Comparison of ENCODE assay signal across 9 cellular contexts in the genomic region with DNA sequence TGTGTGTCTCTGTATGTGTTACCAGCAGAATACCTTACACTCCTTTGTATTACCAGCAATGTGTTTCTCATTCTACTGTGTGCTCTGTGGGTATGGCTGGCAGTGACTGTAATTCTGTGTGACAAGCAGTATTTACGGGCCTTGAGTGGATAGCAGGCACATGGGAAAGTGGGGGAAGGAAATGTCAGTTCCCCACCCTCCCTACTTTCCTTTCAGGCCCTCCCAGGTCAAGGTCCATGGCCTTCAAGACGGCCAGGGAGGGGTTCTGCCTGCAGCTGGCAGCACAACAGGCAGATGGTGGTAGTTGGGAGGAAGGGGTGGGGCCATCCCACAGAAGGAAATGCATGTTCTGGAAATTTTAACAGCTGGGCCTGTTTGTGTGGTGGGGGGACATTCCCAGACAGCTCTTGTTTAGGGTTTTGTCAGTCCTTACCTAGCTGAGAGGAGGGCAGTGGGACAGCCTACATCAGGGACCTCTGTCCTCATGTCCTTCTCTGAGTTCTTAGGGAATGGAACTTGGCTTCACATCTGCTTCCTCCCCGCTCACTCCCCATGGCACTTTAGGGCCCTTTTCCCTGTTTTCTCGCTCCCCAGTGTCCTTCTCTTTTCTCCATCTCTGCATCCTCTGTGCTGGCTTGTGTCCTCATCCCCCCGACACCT. TPM values are rescaled to one million over a fixed set of nuclear protein-coding genes. Genes with fewer than 3 reads are reported as not detected.
DNase-seq lines count a peak whose midpoint lies in the region; ATAC-seq, FAIRE-seq and TF ChIP-seq lines count a peak whose summit lies in the region.
"Had no signal": no experiment of that assay in that cellular context is flagged by ENCODE, and none has a peak within 500 bp of the region (broad histone marks: within the 10 kb centered on the region; RNA-seq: fewer than 3 reads in every experiment).

No MANE protein-coding gene starts in this region.

- no peak overlapping the region for H3K9ac ChIP-seq in Karpas-422 (ENCODE audit: low read length)

- no peak for DNase-seq in GM12891 (ENCODE audit: insufficient read length, low spot score)
- peak; percentile 60 to 74 for DNase-seq in foreskin fibroblast
- no peak for DNase-seq in sciatic nerve (ENCODE audit: low spot score)
- DNase-seq in NCI-H2029 (lab: John Stamatoyannopoulos, UW): no peak
- DNase-seq in Karpas-422: no peak
- no peak for DNase-seq in GDM1 (lab: John Stamatoyannopoulos, UW)
- DNase-seq: stimulated activated CD4-positive, alpha-beta T cell treated with anti-CD3 and anti-CD28 coated beads, Interleukin-12 subunit alpha, Interleukin-12 subunit beta, amount 100 ng/mL, for 4 hours had no signal

- H3K27me3 ChIP-seq in Karpas-422 (ENCODE audit: low read length): no peaks in the 10 kb centered on the region

- H3K4me3 ChIP-seq in foreskin fibroblast (ENCODE audit: low read depth in 1 of 2, low read length in 2 of 2) (no peak overlapping the region), Karpas-422 (ENCODE audit: low read length) (no peak overlapping the region)

- H3K9me2 ChIP-seq in Karpas-422 (replicated peaks; ENCODE audit: insufficient read depth, low read length): no peaks in the 10 kb centered on the region

- no peak overlapping the region for H2AFZ ChIP-seq in Karpas-422 (ENCODE audit: low read length)

- ATAC-seq in SK-N-SH treated with all-trans-retinoic acid at 6 μM for 48 hours (peak; percentile 55), sciatic nerve (peak; percentile 55), HG03565 (IDR thresholded peaks at IDR 0.05; ENCODE audit: unreplicated experiment) (no peak)

- intact Hi-C loops in sciatic nerve (cut with DNase I): no loop called here

- FAIRE-seq in GM12891 (lab: Jason Lieb, UNC): peak; percentile 69

- no peak overlapping the region for H3K27ac ChIP-seq in Karpas-422 (ENCODE audit: low read length)

- no peaks in the 10 kb centered on the region for H4K20me1 ChIP-seq in Karpas-422 (ENCODE audit: insufficient read depth, low read depth, low read length)

- no peak; the same call in 1 of the 2 replicates for TF ChIP-seq POLR2A in GM12891 (IDR thresholded peaks at IDR 0.05; ENCODE audit: low read depth, low read length)

- H3K4me2 ChIP-seq in Karpas-422 (ENCODE audit: low read depth, low read length, poor library complexity, severe bottlenecking): no peak overlapping the region

- no peak for TF ChIP-seq CTCF in foreskin fibroblast (IDR thresholded peaks at IDR 0.05; ENCODE audit: low read depth, low read length)

- peaks cover 37% of the 10 kb centered on the region for H3K4me1 ChIP-seq in Karpas-422 (ENCODE audit: low read length)

- H3K36me3 ChIP-seq in Karpas-422 (ENCODE audit: insufficient read depth, low read length): peaks cover 3% of the 10 kb centered on the region; the same call in 1 of the 2 replicates

- H3K9me3 ChIP-seq in Karpas-422 (ENCODE audit: low read length): no peaks in the 10 kb centered on the region

- no peaks in the 10 kb centered on the region for H3K79me2 ChIP-seq in Karpas-422 (ENCODE audit: low read length)

TF ChIP-seq in GM12891, 5 proteins besides CTCF, POLR2A, EP300 and RAD21:
- peak; percentile 74 for TF ChIP-seq POLR2AphosphoS5 (IDR thresholded peaks at IDR 0.05; ENCODE audit: low read depth, low read length)
- TF ChIP-seq POU2F2 (IDR thresholded peaks at IDR 0.05; ENCODE audit: low read depth, low read length): peak; percentile 7; the same call in 1 of the 2 replicates
- TF ChIP-seq PAX5 (IDR thresholded peaks at IDR 0.05; ENCODE audit: insufficient read depth, low read length, severe bottlenecking): no peak
TF ChIP-seq in GM12891: peak in this region for 2.

TF ChIP-seq in SK-N-SH treated with all-trans-retinoic acid at 6 μM for 48 hours, 23 proteins besides CTCF, POLR2A, EP300 and RAD21:
- TF ChIP-seq ARNTL (CRISPR knock-in tag; IDR thresholded peaks at IDR 0.05; ENCODE audit: borderline replicate concordance, low read depth) (no peak), ESRRG (CRISPR knock-in tag; IDR thresholded peaks at IDR 0.05) (no peak), SNAI2 (CRISPR knock-in tag; IDR thresholded peaks at IDR 0.05) (no peak), RARB (CRISPR knock-in tag; IDR thresholded peaks at IDR 0.05) (no peak), POU6F1 (CRISPR knock-in tag; IDR thresholded peaks at IDR 0.05; ENCODE audit: borderline replicate concordance, low read depth) (no peak)
- TF ChIP-seq, protein P1, sequence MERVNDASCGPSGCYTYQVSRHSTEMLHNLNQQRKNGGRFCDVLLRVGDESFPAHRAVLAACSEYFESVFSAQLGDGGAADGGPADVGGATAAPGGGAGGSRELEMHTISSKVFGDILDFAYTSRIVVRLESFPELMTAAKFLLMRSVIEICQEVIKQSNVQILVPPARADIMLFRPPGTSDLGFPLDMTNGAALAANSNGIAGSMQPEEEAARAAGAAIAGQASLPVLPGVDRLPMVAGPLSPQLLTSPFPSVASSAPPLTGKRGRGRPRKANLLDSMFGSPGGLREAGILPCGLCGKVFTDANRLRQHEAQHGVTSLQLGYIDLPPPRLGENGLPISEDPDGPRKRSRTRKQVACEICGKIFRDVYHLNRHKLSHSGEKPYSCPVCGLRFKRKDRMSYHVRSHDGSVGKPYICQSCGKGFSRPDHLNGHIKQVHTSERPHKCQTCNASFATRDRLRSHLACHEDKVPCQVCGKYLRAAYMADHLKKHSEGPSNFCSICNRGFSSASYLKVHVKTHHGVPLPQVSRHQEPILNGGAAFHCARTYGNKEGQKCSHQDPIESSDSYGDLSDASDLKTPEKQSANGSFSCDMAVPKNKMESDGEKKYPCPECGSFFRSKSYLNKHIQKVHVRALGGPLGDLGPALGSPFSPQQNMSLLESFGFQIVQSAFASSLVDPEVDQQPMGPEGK (CRISPR knock-in tag; IDR thresholded peaks at IDR 0.05; ENCODE audit: borderline replicate concordance): no peak

RNA-seq across cellular contexts. Expression of gene TNIP1, which starts 14.6 kb away (rescaled TPM):
- 253 TPM for polyA plus RNA-seq in GM12891 (2012; ENCODE audit: low read depth, missing spikeins)
- total RNA-seq in sciatic nerve: 80.2 TPM
- 106 and 205 TPM in 2 replicates for total RNA-seq in Karpas-422 (2014; rRNA removed; shearing (Covaris generic); ENCODE audit: low replicate concordance)

Comparison
In these comparisons a context has a peak if more than half of its experiments do, and no peak if none do; other contexts are left out.
1. DNase-seq: peak in foreskin fibroblast (2 of 2); none in GM12891 (single experiment), sciatic nerve (single experiment), NCI-H2029 (single experiment), Karpas-422 (single experiment) and GDM1 (single experiment).